Comparison of ENCODE assay signal across 24 cellular contexts in genomic region chr3:53707222-53707621, GRCh38.
"Had no signal": no experiment of that assay in that cellular context is flagged by ENCODE, and none has a peak within 500 bp of the region (broad histone marks: within the 10 kb centered on the region; RNA-seq: fewer than 3 reads in every experiment).

No MANE protein-coding gene starts in this region.

- H3K4me1 Mint-ChIP-seq: activated naive CD4-positive, alpha-beta T cell treated with anti-CD3 and anti-CD28 coated beads, Interleukin-2, amount 50 U/mL, for 24 hours had no signal

- DNase-seq: activated CD4-positive, alpha-beta T cell treated with anti-CD3 and anti-CD28 coated beads for 1 hour; activated CD4-positive, alpha-beta T cell treated with anti-CD3 and anti-CD28 coated beads, Interleukin-2, amount 50 U/mL, for 1 hour; activated gamma-delta T cell treated with Interleukin-2 at 50 U/mL for 16 hours; anterior cingulate cortex; brain microvascular endothelial cell; effector memory CD8-positive, alpha-beta T cell; esophagus squamous epithelium; left colon; mammary epithelial cell; naive thymus-derived CD8-positive, alpha-beta T cell; sigmoid colon; stimulated activated CD4-positive, alpha-beta T cell treated with anti-CD3 and anti-CD28 coated beads, Interleukin-15, amount 100 ng/mL, for 24 hours had no signal

- H3K27me3 Mint-ChIP-seq: central memory CD8-positive, alpha-beta T cell; effector memory CD8-positive, alpha-beta T cell; stimulated activated memory B cell treated with anti-CD40 and anti-IgM and Interleukin-4, amounts not matched to agents 10 μg/mL and 1 μg/mL and 100 μg/mL, for 72 hours had no signal

- H3K4me3 ChIP-seq: esophagus squamous epithelium, gastroesophageal sphincter, sigmoid colon, smooth muscle cell, stomach, suprapubic skin, tibial nerve had no signal

- ATAC-seq: activated CD8-positive, alpha-beta T cell treated with anti-CD3 and anti-CD28 coated beads, Interleukin-2, amount 10 ng/mL, durations not matched to agents 7 days and 5 days; effector memory CD8-positive, alpha-beta T cell; gastroesophageal sphincter; naive thymus-derived CD8-positive, alpha-beta T cell; SK-N-SH treated with all-trans-retinoic acid at 6 μM for 48 hours; stimulated activated memory B cell treated with anti-CD40 and anti-IgM and Interleukin-4, amounts not matched to agents 10 μg/mL and 1 μg/mL and 100 μg/mL, for 72 hours had no signal

- H3K9me3 Mint-ChIP-seq: activated naive CD4-positive, alpha-beta T cell treated with anti-CD3 and anti-CD28 coated beads, Interleukin-2, amount 50 U/mL, for 24 hours; activated T-helper 1 cell treated with anti-CD3 and anti-CD28 coated beads, Interleukin-12 subunit alpha, Interleukin-12 subunit beta, Interleukin-2, Interleukin-4 antibody, amounts not matched to agents 30 ng/mL and 10 ng/mL and 1 ng/mL, durations not matched to agents 14 hours and 24 hours and 36 hours; central memory CD8-positive, alpha-beta T cell; effector memory CD8-positive, alpha-beta T cell; mesothelial cell of epicardium; naive thymus-derived CD8-positive, alpha-beta T cell; stimulated activated memory B cell treated with anti-CD40 and anti-IgM and Interleukin-4, amounts not matched to agents 10 μg/mL and 1 μg/mL and 100 μg/mL, for 72 hours had no signal

- H3K27ac Mint-ChIP-seq: activated CD8-positive, alpha-beta T cell treated with anti-CD3 and anti-CD28 coated beads, Interleukin-2, amount 10 ng/mL, durations not matched to agents 7 days and 5 days; activated naive CD4-positive, alpha-beta T cell treated with anti-CD3 and anti-CD28 coated beads, Interleukin-2, amount 50 U/mL, for 24 hours; activated T-helper 1 cell treated with anti-CD3 and anti-CD28 coated beads, Interleukin-12 subunit alpha, Interleukin-12 subunit beta, Interleukin-2, Interleukin-4 antibody, amounts not matched to agents 30 ng/mL and 10 ng/mL and 1 ng/mL, durations not matched to agents 14 hours and 24 hours and 36 hours; mesothelial cell of epicardium; stimulated activated memory B cell treated with anti-CD40 and anti-IgM and Interleukin-4, amounts not matched to agents 10 μg/mL and 1 μg/mL and 100 μg/mL, for 72 hours had no signal

- H3K27ac ChIP-seq: brain microvascular endothelial cell, esophagus squamous epithelium, gastroesophageal sphincter, sigmoid colon, stomach, suprapubic skin, tibial nerve had no signal

- H3K36me3 Mint-ChIP-seq: activated naive CD4-positive, alpha-beta T cell treated with anti-CD3 and anti-CD28 coated beads, Interleukin-2, amount 50 U/mL, for 24 hours; mesothelial cell of epicardium; naive thymus-derived CD8-positive, alpha-beta T cell; stimulated activated memory B cell treated with anti-CD40 and anti-IgM and Interleukin-4, amounts not matched to agents 10 μg/mL and 1 μg/mL and 100 μg/mL, for 72 hours had no signal

- H3K36me3 ChIP-seq: brain microvascular endothelial cell, esophagus squamous epithelium, gastroesophageal sphincter, sigmoid colon, stomach, suprapubic skin had no signal

- H3K9me3 ChIP-seq: esophagus squamous epithelium, gastroesophageal sphincter, sigmoid colon, stomach, suprapubic skin, tibial nerve had no signal

- H3K27me3 ChIP-seq: brain microvascular endothelial cell, esophagus squamous epithelium, gastroesophageal sphincter, sigmoid colon, stomach, tibial nerve had no signal

- H3K4me3 Mint-ChIP-seq: activated CD8-positive, alpha-beta T cell treated with anti-CD3 and anti-CD28 coated beads, Interleukin-2, amount 10 ng/mL, durations not matched to agents 7 days and 5 days; activated naive CD4-positive, alpha-beta T cell treated with anti-CD3 and anti-CD28 coated beads, Interleukin-2, amount 50 U/mL, for 24 hours; activated T-helper 1 cell treated with anti-CD3 and anti-CD28 coated beads, Interleukin-12 subunit alpha, Interleukin-12 subunit beta, Interleukin-2, Interleukin-4 antibody, amounts not matched to agents 30 ng/mL and 10 ng/mL and 1 ng/mL, durations not matched to agents 14 hours and 24 hours and 36 hours; central memory CD8-positive, alpha-beta T cell; effector memory CD8-positive, alpha-beta T cell; mesothelial cell of epicardium; naive thymus-derived CD8-positive, alpha-beta T cell; stimulated activated memory B cell treated with anti-CD40 and anti-IgM and Interleukin-4, amounts not matched to agents 10 μg/mL and 1 μg/mL and 100 μg/mL, for 72 hours had no signal

- H3K4me2 ChIP-seq: smooth muscle cell had no signal
